ENCODE assay signal across 8 cellular contexts in genomic region chr19:41641879-41642485, GRCh38. TPM values are rescaled to one million over a fixed set of nuclear protein-coding genes. Genes with fewer than 3 reads are reported as not detected.
DNase-seq lines count a peak whose midpoint lies in the region; ATAC-seq, FAIRE-seq and TF ChIP-seq lines count a peak whose summit lies in the region.

No MANE protein-coding gene starts in this region.

- no peaks in the 10 kb centered on the region for H3K36me3 Mint-ChIP-seq in activated CD4-positive, alpha-beta memory T cell treated with anti-CD3 and anti-CD28 coated beads, Interleukin-2, amount 10 ng/mL, durations not matched to agents 7 days and 5 days (ENCODE audit: low read depth)

- H3K4me1 Mint-ChIP-seq in activated CD4-positive, alpha-beta memory T cell treated with anti-CD3 and anti-CD28 coated beads, Interleukin-2, amount 10 ng/mL, durations not matched to agents 7 days and 5 days: peaks cover 2% of the 10 kb centered on the region

- H3K9me3 Mint-ChIP-seq in activated CD4-positive, alpha-beta memory T cell treated with anti-CD3 and anti-CD28 coated beads, Interleukin-2, amount 10 ng/mL, durations not matched to agents 7 days and 5 days: no peaks in the 10 kb centered on the region

- POLR2A ChIA-PET in AG04449 (lab: Yijun Ruan, JAX): no interaction called here
- POLR2A ChIA-PET in activated CD4-positive, alpha-beta memory T cell treated with anti-CD3 and anti-CD28 coated beads, Interleukin-2, amount 10 ng/mL, durations not matched to agents 7 days and 5 days (lab: Charles Lee): no interaction called here

- H3K27me3 Mint-ChIP-seq in activated CD4-positive, alpha-beta memory T cell treated with anti-CD3 and anti-CD28 coated beads, Interleukin-2, amount 10 ng/mL, durations not matched to agents 7 days and 5 days: peaks cover 18% of the 10 kb centered on the region

- CTCF ChIA-PET in AG04449 (lab: Yijun Ruan, JAX): interaction anchor here (0.7 to 6.4 kb wide), 23 partner anchors 9 to 153 kb away, joined by 3 to 59 read pairs (median 4); partner anchors contain the start of genes CEACAM3 and CEACAM6
- CTCF ChIA-PET in activated CD4-positive, alpha-beta memory T cell treated with anti-CD3 and anti-CD28 coated beads, Interleukin-2, amount 10 ng/mL, durations not matched to agents 7 days and 5 days (lab: Charles Lee): interaction anchor here (0.8 to 2.9 kb wide), 24 partner anchors 8 to 185 kb away, joined by 3 to 21 read pairs (median 4); no protein-coding TSS in a partner anchor

- no peak for DNase-seq in AG04449 (ENCODE audit: low read depth, low spot score)
- DNase-seq in GM19239 (ENCODE audit: insufficient read length, low spot score): peak; percentile 67
- DNase-seq in NCI-H345 treated with DMSO at 0.1 percent for 48 hours (lab: John Stamatoyannopoulos, UW; ENCODE audit: unreplicated experiment): peak; percentile 40
- DNase-seq in activated CD4-positive, alpha-beta memory T cell treated with anti-CD3 and anti-CD28 coated beads, Interleukin-2, amount 10 ng/mL, durations not matched to agents 7 days and 5 days: peak; percentile 67
- peak; percentile 61 for DNase-seq in effector CD8-positive, alpha-beta T cell (lab: John Stamatoyannopoulos, UW)
- peak; percentile 79 for DNase-seq in midbrain (lab: John Stamatoyannopoulos, UW)
- peak; percentile 47 for DNase-seq in stimulated activated CD8-positive, alpha-beta memory T cell treated with anti-CD3 and anti-CD28 coated beads, Interleukin-7, amount 100 ng/mL, for 24 hours (ENCODE audit: low read depth)

- H3K4me3 Mint-ChIP-seq in activated CD4-positive, alpha-beta memory T cell treated with anti-CD3 and anti-CD28 coated beads, Interleukin-2, amount 10 ng/mL, durations not matched to agents 7 days and 5 days: no peak overlapping the region

- TF ChIP-seq CTCF in AG04449 (IDR thresholded peaks at IDR 0.05; ENCODE audit: insufficient read depth, low read length, missing control alignments): peak; percentile 85

- FAIRE-seq in GM19239 (lab: Jason Lieb, UNC): peak; percentile 79

- H3K4me3 ChIP-seq in AG04449 (ENCODE audit: low read depth, low read length): no peak overlapping the region

- H3K27ac Mint-ChIP-seq in activated CD4-positive, alpha-beta memory T cell treated with anti-CD3 and anti-CD28 coated beads, Interleukin-2, amount 10 ng/mL, durations not matched to agents 7 days and 5 days: no peak overlapping the region

- no peak for ATAC-seq in GM19452 (IDR thresholded peaks at IDR 0.05; ENCODE audit: unreplicated experiment)

RNA-seq across cellular contexts. Expression of gene CEACAM4, which starts 15.1 kb away (rescaled TPM):
- total RNA-seq in activated CD4-positive, alpha-beta memory T cell treated with anti-CD3 and anti-CD28 coated beads, Interleukin-2, amount 10 ng/mL, durations not matched to agents 7 days and 5 days: not detected

RNA-seq across cellular contexts. Expression of gene CEACAM7, which starts 46.1 kb away (rescaled TPM):
- not detected for total RNA-seq in activated CD4-positive, alpha-beta memory T cell treated with anti-CD3 and anti-CD28 coated beads, Interleukin-2, amount 10 ng/mL, durations not matched to agents 7 days and 5 days
